ENCODE assay signal across 29 cellular contexts in the genomic region with DNA sequence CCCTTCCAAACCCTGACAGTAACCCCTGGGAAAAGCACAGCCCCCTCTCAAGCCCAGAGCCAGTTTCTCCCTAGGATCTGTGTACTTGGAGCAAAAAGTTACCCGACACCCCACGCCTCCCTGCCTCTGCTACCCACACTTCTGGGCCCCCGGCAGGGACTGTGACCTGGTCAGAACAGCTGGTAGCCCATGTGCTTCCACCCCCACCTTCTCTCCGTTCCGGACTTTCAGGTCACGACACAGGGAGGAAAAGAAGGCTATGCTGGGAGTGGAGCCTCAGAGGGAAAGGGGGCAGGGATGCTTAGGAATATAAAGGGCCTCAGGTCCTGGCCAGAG. TPM values are rescaled to one million over a fixed set of nuclear protein-coding genes. Genes with fewer than 3 reads are reported as not detected.
"Had no signal": no experiment of that assay in that cellular context is flagged by ENCODE, and none has a peak within 500 bp of the region (broad histone marks: within the 10 kb centered on the region; RNA-seq: fewer than 3 reads in every experiment).

No MANE protein-coding gene starts in this region.

- H3K4me3 Mint-ChIP-seq: activated CD8-positive, alpha-beta memory T cell treated with anti-CD3 and anti-CD28 coated beads, Interleukin-2, amount 10 ng/mL, durations not matched to agents 7 days and 5 days; activated naive CD4-positive, alpha-beta T cell treated with anti-CD3 and anti-CD28 coated beads, Interleukin-2, amount 10 ng/mL, durations not matched to agents 7 days and 5 days; activated naive CD8-positive, alpha-beta T cell treated with anti-CD3 and anti-CD28 coated beads for 36 hours; activated T-cell treated with anti-CD3 and anti-CD28 coated beads, Interleukin-2, amount 50 U/mL, for 24 hours; activated T-helper 1 cell treated with anti-CD3 and anti-CD28 coated beads, Interleukin-12 subunit alpha, Interleukin-12 subunit beta, Interleukin-2, Interleukin-4 antibody, amounts not matched to agents 30 ng/mL and 10 ng/mL and 1 ng/mL, durations not matched to agents 14 hours and 24 hours and 36 hours; T-helper 1 cell treated with Interleukin-12 subunit alpha and Interleukin-12 subunit beta and Interleukin-4 antibody, amounts not matched to agents 30 μg/mL and 1 μg/mL, for 36 hours; WTC11 had no signal

- H3K36me3 Mint-ChIP-seq: activated CD8-positive, alpha-beta memory T cell treated with anti-CD3 and anti-CD28 coated beads, Interleukin-2, amount 10 ng/mL, durations not matched to agents 7 days and 5 days; activated naive CD4-positive, alpha-beta T cell treated with anti-CD3 and anti-CD28 coated beads, Interleukin-2, amount 10 ng/mL, durations not matched to agents 7 days and 5 days; activated naive CD8-positive, alpha-beta T cell treated with anti-CD3 and anti-CD28 coated beads for 36 hours; WTC11 had no signal

- H3K9me3 ChIP-seq: SK-N-SH had no signal

- H3K9me3 Mint-ChIP-seq: activated naive CD4-positive, alpha-beta T cell treated with anti-CD3 and anti-CD28 coated beads, Interleukin-2, amount 10 ng/mL, durations not matched to agents 7 days and 5 days; activated naive CD8-positive, alpha-beta T cell treated with anti-CD3 and anti-CD28 coated beads for 36 hours; activated T-cell treated with anti-CD3 and anti-CD28 coated beads, Interleukin-2, amount 50 U/mL, for 24 hours; activated T-helper 1 cell treated with anti-CD3 and anti-CD28 coated beads, Interleukin-12 subunit alpha, Interleukin-12 subunit beta, Interleukin-2, Interleukin-4 antibody, amounts not matched to agents 30 ng/mL and 10 ng/mL and 1 ng/mL, durations not matched to agents 14 hours and 24 hours and 36 hours; T-helper 1 cell treated with Interleukin-12 subunit alpha and Interleukin-12 subunit beta and Interleukin-4 antibody, amounts not matched to agents 30 μg/mL and 1 μg/mL, for 36 hours; WTC11 had no signal

- ATAC-seq: activated CD8-positive, alpha-beta memory T cell treated with anti-CD3 and anti-CD28 coated beads, Interleukin-2, amount 10 ng/mL, durations not matched to agents 7 days and 5 days; Panc1; Right ventricle myocardium inferior; WTC11 had no signal

- H3K27ac Mint-ChIP-seq: activated CD8-positive, alpha-beta memory T cell treated with anti-CD3 and anti-CD28 coated beads, Interleukin-2, amount 10 ng/mL, durations not matched to agents 7 days and 5 days; activated naive CD4-positive, alpha-beta T cell treated with anti-CD3 and anti-CD28 coated beads, Interleukin-2, amount 10 ng/mL, durations not matched to agents 7 days and 5 days; activated naive CD8-positive, alpha-beta T cell treated with anti-CD3 and anti-CD28 coated beads for 36 hours; activated T-cell treated with anti-CD3 and anti-CD28 coated beads, Interleukin-2, amount 50 U/mL, for 24 hours; activated T-helper 1 cell treated with anti-CD3 and anti-CD28 coated beads, Interleukin-12 subunit alpha, Interleukin-12 subunit beta, Interleukin-2, Interleukin-4 antibody, amounts not matched to agents 30 ng/mL and 10 ng/mL and 1 ng/mL, durations not matched to agents 14 hours and 24 hours and 36 hours; T-helper 1 cell treated with Interleukin-12 subunit alpha and Interleukin-12 subunit beta and Interleukin-4 antibody, amounts not matched to agents 30 μg/mL and 1 μg/mL, for 36 hours; WTC11 had no signal

- DNase-seq: activated CD4-positive, alpha-beta T cell treated with anti-CD3 and anti-CD28 coated beads for 48 hours; activated CD4-positive, alpha-beta T cell treated with anti-CD3 and anti-CD28 coated beads, Interleukin-2, amount 50 U/mL, for 48 hours; activated CD4-positive, CD25-positive, alpha-beta regulatory T cell treated with anti-CD3 and anti-CD28 coated beads, Interleukin-2, amount 50 U/mL, for 72 hours; activated CD8-positive, alpha-beta memory T cell treated with anti-CD3 and anti-CD28 coated beads, Interleukin-2, amount 10 ng/mL, durations not matched to agents 7 days and 5 days; activated effector memory CD4-positive, alpha-beta T cell treated with anti-CD3 and anti-CD28 coated beads, Interleukin-2, amount 50 U/mL, for 16 hours; activated naive CD4-positive, alpha-beta T cell treated with anti-CD3 and anti-CD28 coated beads, Interleukin-2, amount 10 ng/mL, durations not matched to agents 7 days and 5 days; activated naive CD8-positive, alpha-beta T cell treated with anti-CD3 and anti-CD28 coated beads for 36 hours; activated T-cell treated with anti-CD3 and anti-CD28 coated beads, Interleukin-2, amount 50 U/mL, for 24 hours; cerebellar nuclear complex; Kasumi-1; KBM-7; NCI-H1048; NCI-H1930; NCI-H2171; NCI-H2227 treated with DMSO at 0.1 percent for 48 hours; NCI-H446 treated with DMSO at 0.1 percent for 48 hours; NCI-H524 treated with DMSO at 0.1 percent for 48 hours; NCI-H774; OCI-M1; RPMI8226; SK-N-SH; SW 1271 had no signal

RNA-seq across cellular contexts. Expression of gene PPY, which starts 6.4 kb away (rescaled TPM):
- total RNA-seq: activated CD8-positive, alpha-beta memory T cell treated with anti-CD3 and anti-CD28 coated beads, Interleukin-2, amount 10 ng/mL, durations not matched to agents 7 days and 5 days; activated naive CD8-positive, alpha-beta T cell treated with anti-CD3 and anti-CD28 coated beads for 36 hours; activated T-helper 1 cell treated with anti-CD3 and anti-CD28 coated beads, Interleukin-12 subunit alpha, Interleukin-12 subunit beta, Interleukin-2, Interleukin-4 antibody, amounts not matched to agents 30 ng/mL and 10 ng/mL and 1 ng/mL, durations not matched to agents 14 hours and 24 hours and 36 hours; cardiac septum; M059J; Right ventricle myocardium inferior; WTC11 had no signal

RNA-seq across cellular contexts. Expression of gene PYY, which starts 17.8 kb away (rescaled TPM):
- total RNA-seq: activated CD8-positive, alpha-beta memory T cell treated with anti-CD3 and anti-CD28 coated beads, Interleukin-2, amount 10 ng/mL, durations not matched to agents 7 days and 5 days; activated naive CD8-positive, alpha-beta T cell treated with anti-CD3 and anti-CD28 coated beads for 36 hours; cardiac septum; M059J; Right ventricle myocardium inferior had no signal
